In genomic region chr19:35142531-35143230, GRCh38 we compare ENCODE assay signal across 1 cellular context.
TF ChIP-seq lines count a peak whose summit lies in the region.

No MANE protein-coding gene starts in this region.

TF ChIP-seq in HCT116, 20 proteins besides CTCF, POLR2A, EP300 and RAD21 (continued from another document):
- TF ChIP-seq REST (IDR thresholded peaks at IDR 0.05; ENCODE audit: low read depth), result no peak
- no peak for TF ChIP-seq SRF (IDR thresholded peaks at IDR 0.05; ENCODE audit: low read depth)
- no peak for TF ChIP-seq ZFX (IDR thresholded peaks at IDR 0.05)
- no peak for TF ChIP-seq CBX3 (IDR thresholded peaks at IDR 0.05; ENCODE audit: low read depth)
- no peak for TF ChIP-seq MAX (IDR thresholded peaks at IDR 0.05)
- TF ChIP-seq FOSL1 (IDR thresholded peaks at IDR 0.05; ENCODE audit: low read depth), result no peak
- no peak for TF ChIP-seq TCF7L2 (IDR thresholded peaks at IDR 0.05; ENCODE audit: borderline replicate concordance, extremely low read depth, insufficient read depth, insufficient read length)
- TF ChIP-seq ELF1 (IDR thresholded peaks at IDR 0.05; ENCODE audit: borderline replicate concordance, low read depth), result no peak
- no peak for TF ChIP-seq SP1 (IDR thresholded peaks at IDR 0.05; ENCODE audit: low read depth)
- no peak for TF ChIP-seq EZH2 (IDR thresholded peaks at IDR 0.05)
- no peak for TF ChIP-seq JUND (IDR thresholded peaks at IDR 0.05)
- TF ChIP-seq POLR2AphosphoS5 (IDR thresholded peaks at IDR 0.05; ENCODE audit: low read depth, low read length), result no peak
- TF ChIP-seq ATF3 (IDR thresholded peaks at IDR 0.05), result no peak
- TF ChIP-seq EGR1 (IDR thresholded peaks at IDR 0.05; ENCODE audit: low read depth), result no peak
- TF ChIP-seq ZBTB33 (IDR thresholded peaks at IDR 0.05; ENCODE audit: extremely low read depth, insufficient replicate concordance, low read length), result no peak
